Comparison of ENCODE assay signal across 8 cellular contexts in the genomic region with DNA sequence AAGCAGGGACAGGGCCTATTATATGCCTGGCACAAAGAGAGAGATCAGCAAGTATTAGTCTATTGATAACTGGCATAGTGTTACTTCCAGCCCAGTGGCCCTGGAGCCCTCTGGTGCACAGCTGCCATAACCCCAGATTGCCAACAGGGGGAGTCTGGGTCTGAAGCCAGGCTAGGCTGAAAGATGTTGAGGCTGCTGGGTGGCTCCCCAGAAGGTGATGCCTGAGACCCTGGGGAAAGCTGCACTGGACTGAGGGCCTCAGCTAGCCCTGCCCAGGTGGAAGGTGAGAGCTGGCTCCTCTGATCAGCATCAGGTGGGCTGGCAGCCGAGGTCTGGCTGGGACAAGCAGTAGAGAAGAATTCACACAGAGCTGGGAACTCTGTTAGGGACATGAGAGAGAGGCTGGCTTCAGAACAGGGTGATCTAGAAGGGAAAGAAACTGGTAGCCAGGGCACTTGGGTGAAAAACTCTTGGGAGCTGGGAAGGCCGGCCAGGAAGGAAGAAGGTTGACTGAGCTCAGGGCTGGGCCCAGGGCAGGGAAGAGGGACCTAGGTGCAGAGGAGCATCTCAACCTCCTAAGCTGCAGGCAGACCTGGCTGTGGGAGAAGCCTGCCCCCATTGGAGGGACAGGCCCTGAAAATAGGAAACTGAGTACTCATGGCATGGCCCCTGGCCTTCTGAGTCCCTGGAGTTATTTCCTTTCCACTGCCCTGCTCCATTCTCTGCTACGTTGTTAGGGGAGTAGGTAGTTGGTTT. TPM values are rescaled to one million over a fixed set of nuclear protein-coding genes. Genes with fewer than 3 reads are reported as not detected.
A peak's percentile ranks its signal among the peaks of the same experiment; 100 is the strongest.
DNase-seq lines count a peak whose midpoint lies in the region; ATAC-seq and TF ChIP-seq lines count a peak whose summit lies in the region.

No MANE protein-coding gene starts in this region.

- peaks cover 54% of the 10 kb centered on the region for H3K4me1 Mint-ChIP-seq in central memory CD8-positive, alpha-beta T cell
- H3K4me1 Mint-ChIP-seq in naive thymus-derived CD8-positive, alpha-beta T cell, result peaks cover 4 to 33% (median 10%) of the 10 kb centered on the region in 4 donors

- H3K4me1 ChIP-seq in IMR-90 (ENCODE audit: control insufficient read depth, insufficient read depth, low read length) (no peaks in the 10 kb centered on the region), tibial nerve (no peaks in the 10 kb centered on the region)

- peak overlapping the region; percentile 79 for H3K4me3 Mint-ChIP-seq in central memory CD8-positive, alpha-beta T cell
- H3K4me3 Mint-ChIP-seq in naive thymus-derived CD8-positive, alpha-beta T cell, result peak overlapping the region in 3 of 10 donors; percentile 1 to 86 (median 59)

- no peaks in the 10 kb centered on the region; the same call in 1 of the 2 replicates for H4K20me1 ChIP-seq in IMR-90 (ENCODE audit: insufficient read depth, low read length)

- H2AK9ac ChIP-seq in IMR-90 (replicated peaks; ENCODE audit: low read depth, low read length, poor library complexity), result no peak overlapping the region

- no peak overlapping the region for H2AK5ac ChIP-seq in IMR-90 (ENCODE audit: low read depth, low read length)

- DNase-seq in GM12865 (ENCODE audit: low read depth), result peak; percentile 76
- DNase-seq in IMR-90, result no peak
- DNase-seq in activated CD4-positive, CD25-positive, alpha-beta regulatory T cell treated with anti-CD3 and anti-CD28 coated beads, Interleukin-2, amount 50 U/mL, for 16 hours (ENCODE audit: low read depth, low spot score), result peak; percentile 18
- peak; percentile 57 to 59 for DNase-seq in central memory CD8-positive, alpha-beta T cell (ENCODE audit: low spot score in 2 of 2)
- peak in 9 of 10 donors; percentile 17 to 63 (median 44) for DNase-seq in naive thymus-derived CD8-positive, alpha-beta T cell
- DNase-seq in tibial nerve (ENCODE audit: low spot score in 2 of 2), result peak in 1 of 2 donors; percentile 14
- DNase-seq in NCI-H226, result no peak

- H3K4me3 ChIP-seq in GM12865 (ENCODE audit: low read depth, low read length), result no peak overlapping the region
- no peak overlapping the region for H3K4me3 ChIP-seq in IMR-90 (ENCODE audit: insufficient read depth, low read depth, low read length)
- no peak overlapping the region for H3K4me3 ChIP-seq in tibial nerve

- H4K5ac ChIP-seq in IMR-90 (ENCODE audit: low read depth, low read length), result no peak overlapping the region

- H3K56ac ChIP-seq in IMR-90 (ENCODE audit: extremely low read depth, insufficient read depth, low read length), result no peak overlapping the region

- TF ChIP-seq POLR2A in IMR-90 (IDR thresholded peaks at IDR 0.05; ENCODE audit: low read depth, low read length) (no peak), tibial nerve (IDR thresholded peaks at IDR 0.05) (no peak)

- no peaks in the 10 kb centered on the region for H3K79me1 ChIP-seq in IMR-90 (ENCODE audit: low read depth in 1 of 2, low read length in 2 of 2)

- H3K27me3 Mint-ChIP-seq in central memory CD8-positive, alpha-beta T cell, result peaks cover 5% of the 10 kb centered on the region
- H3K27me3 Mint-ChIP-seq in naive thymus-derived CD8-positive, alpha-beta T cell, result peaks cover 0 to 17% (median 5%) of the 10 kb centered on the region in 5 donors

- no peak; the same call in 1 of the 2 replicates for TF ChIP-seq RAD21 in IMR-90 (IDR thresholded peaks at IDR 0.05; ENCODE audit: low read length)

- POLR2A ChIA-PET in IMR-90 (lab: Charles Lee; ENCODE audit: unreplicated experiment), result no interaction called here
- POLR2A ChIA-PET in naive thymus-derived CD8-positive, alpha-beta T cell (lab: Charles Lee), result no interaction called here

- H2BK15ac ChIP-seq in IMR-90 (ENCODE audit: low read depth, low read length), result no peak overlapping the region

- H3K23ac ChIP-seq in IMR-90 (ENCODE audit: low read depth, low read length), result no peak overlapping the region

- in situ Hi-C loops in IMR-90 (cut with MboI; ENCODE audit: low sequenced_read_pairs), result no loop called here

- H4K91ac ChIP-seq in IMR-90 (ENCODE audit: insufficient read depth, low read depth, low read length), result no peak overlapping the region

- no peak overlapping the region for H3K4ac ChIP-seq in IMR-90 (ENCODE audit: low read depth, low read length)

- dilution Hi-C loops in IMR-90 (cut with HindIII; ENCODE audit: low sequenced_read_pairs, unreplicated experiment), result no loop called here

- no peak overlapping the region for H3K18ac ChIP-seq in IMR-90 (ENCODE audit: low read depth, low read length)

- no peak overlapping the region for H2AFZ ChIP-seq in IMR-90 (replicated peaks; ENCODE audit: low read length, poor library complexity)

- H4K8ac ChIP-seq in IMR-90 (ENCODE audit: low read depth in 2 of 2, low read length in 2 of 2), result no peak overlapping the region

- no peak overlapping the region for H2BK5ac ChIP-seq in IMR-90 (ENCODE audit: low read depth, low read length, poor library complexity, severe bottlenecking)

- no peaks in the 10 kb centered on the region for H3K9me1 ChIP-seq in IMR-90 (ENCODE audit: insufficient read depth, low read length)

- no peaks in the 10 kb centered on the region for H3K9me3 ChIP-seq in IMR-90 (ENCODE audit: control insufficient read depth, insufficient read depth, low read length)
- no peaks in the 10 kb centered on the region for H3K9me3 ChIP-seq in tibial nerve

- 29% methylated on average over 2 of the region's 3 CpGs; no CpG with 5 or more reads in 1 of the 2 experiments for WGBS in IMR-90 (ENCODE audit: extremely low coverage in 2 of 2, insufficient read length in 1 of 2), 2 experiments
- WGBS in tibial nerve, 2 donors, result 39 to 54% methylated on average over 3 of the region's 3 CpGs

- no peaks in the 10 kb centered on the region for H3K9me3 Mint-ChIP-seq in central memory CD8-positive, alpha-beta T cell
- no peaks in the 10 kb centered on the region for H3K9me3 Mint-ChIP-seq in naive thymus-derived CD8-positive, alpha-beta T cell

- peaks cover 6% of the 10 kb centered on the region for H3K36me3 Mint-ChIP-seq in central memory CD8-positive, alpha-beta T cell (ENCODE audit: insufficient read depth)
- no peaks in the 10 kb centered on the region for H3K36me3 Mint-ChIP-seq in naive thymus-derived CD8-positive, alpha-beta T cell

- H3K4me2 ChIP-seq in IMR-90 (ENCODE audit: low read depth, low read length), result no peak overlapping the region

- TF ChIP-seq EP300 in tibial nerve (IDR thresholded peaks at IDR 0.05), result no peak

- H3K9ac ChIP-seq in IMR-90 (ENCODE audit: low read depth, low read length), result no peak overlapping the region

- CTCF ChIA-PET in IMR-90 (lab: Yijun Ruan, JAX), result interaction anchor here (0.6 to 1.5 kb wide), 2 partner anchors 10 to 14 kb away, joined by 3 read pairs; no protein-coding TSS in a partner anchor

- no peak overlapping the region for H3K14ac ChIP-seq in IMR-90 (replicated peaks; ENCODE audit: low read depth, low read length)

- H3K27ac ChIP-seq in IMR-90 (ENCODE audit: insufficient read depth, low read length), result no peak overlapping the region
- no peak overlapping the region for H3K27ac ChIP-seq in tibial nerve

- no TSS peak for BruUV-seq in IMR-90 (replicated peaks; lab: Mats Ljungman, UMichigan)

- no peak overlapping the region for H2BK20ac ChIP-seq in IMR-90 (ENCODE audit: low read depth, low read length)

- peak overlapping the region; percentile 97 for H3K27ac Mint-ChIP-seq in central memory CD8-positive, alpha-beta T cell (ENCODE audit: low read depth)
- H3K27ac Mint-ChIP-seq in naive thymus-derived CD8-positive, alpha-beta T cell, result peak overlapping the region in 6 of 10 donors; percentile 6 to 94 (median 73)

- ATAC-seq in GM21576 (IDR thresholded peaks at IDR 0.05; ENCODE audit: unreplicated experiment) (peak; percentile 86), IMR-90 (ENCODE audit: low read depth) (peak; percentile 72)
- ATAC-seq in central memory CD8-positive, alpha-beta T cell (replicated peaks; ENCODE audit: extremely low read depth, poor library complexity, severe bottlenecking), result peak; percentile 37
- peak; percentile 58 to 75 for ATAC-seq in naive thymus-derived CD8-positive, alpha-beta T cell

- intact Hi-C loops in IMR-90 (cut with micrococcal nuclease), result no loop called here

- no peaks in the 10 kb centered on the region for H3K36me3 ChIP-seq in IMR-90 (ENCODE audit: control insufficient read depth, insufficient read depth, low read length)
- no peaks in the 10 kb centered on the region for H3K36me3 ChIP-seq in tibial nerve

- H3K27me3 ChIP-seq in IMR-90 (ENCODE audit: control insufficient read depth, insufficient read depth, low read length) (no peaks in the 10 kb centered on the region), tibial nerve (no peaks in the 10 kb centered on the region)

- no peak overlapping the region for H2BK120ac ChIP-seq in IMR-90 (ENCODE audit: low read depth, low read length)

- TF ChIP-seq CTCF in GM12865 (IDR thresholded peaks at IDR 0.05; ENCODE audit: insufficient read depth, low read depth, low read length, missing control alignments) (peak; percentile 97), IMR-90 (conservative IDR thresholded peaks at IDR 0.05; ENCODE audit: low read depth, low read length) (peak; percentile 45), tibial nerve (IDR thresholded peaks at IDR 0.05) (peak in 4 of 5 experiments; percentile 18 to 75 (median 34))

TF ChIP-seq in IMR-90, 13 proteins besides CTCF, POLR2A, EP300 and RAD21 (continues in another document):
- no peak for TF ChIP-seq SMC3 (IDR thresholded peaks at IDR 0.05; ENCODE audit: low read depth, low read length)
- no peak for TF ChIP-seq CHD1 (IDR thresholded peaks at IDR 0.05; ENCODE audit: low read depth, low read length)

RNA-seq across cellular contexts. Expression of a gene that starts 3.9 kb away (rescaled TPM):
- total RNA-seq in IMR-90 (2012; rRNA removed) (not detected in 2 replicates), tibial nerve (not detected)
- polyA plus RNA-seq in IMR-90 (2012; rRNA removed), result not detected in 2 replicates
- polyA plus RNA-seq in IMR-90 (2012; cell fraction: cytosol; rRNA removed), result not detected in 2 replicates
- not detected in 2 replicates for polyA plus RNA-seq in IMR-90 (2012; cell fraction: nucleus; rRNA removed; ENCODE audit: low replicate concordance)
- under 1 TPM in 1 of 2 experiments, not detected in 1; 0.65 TPM for total RNA-seq in naive thymus-derived CD8-positive, alpha-beta T cell
- 100 to 1,000 TPM in 1 of 3 donors, 10 to 100 TPM in 1, 1 to 10 TPM in 1; 8.5 to 452 (median 11.3) TPM for polyA plus RNA-seq in naive thymus-derived CD8-positive, alpha-beta T cell

RNA-seq across cellular contexts. Expression of a gene that starts 28.4 kb away (rescaled TPM):
- not detected in 2 replicates for total RNA-seq in IMR-90 (2012; rRNA removed)
- polyA plus RNA-seq in IMR-90 (2012; rRNA removed), result not detected in 2 replicates
- not detected in 2 replicates for polyA plus RNA-seq in IMR-90 (2012; cell fraction: cytosol; rRNA removed)
- polyA plus RNA-seq in IMR-90 (2012; cell fraction: nucleus; rRNA removed; ENCODE audit: low replicate concordance), result not detected in 2 replicates
- under 1 TPM; 0.41 to 0.49 TPM for total RNA-seq in naive thymus-derived CD8-positive, alpha-beta T cell
- 100 to 1,000 TPM in 1 of 3 donors, 1 to 10 TPM in 2; 2.8 to 161 (median 3.3) TPM for polyA plus RNA-seq in naive thymus-derived CD8-positive, alpha-beta T cell
- total RNA-seq in tibial nerve, result 1 to 10 TPM in 1 of 4 donors, not detected in 3; 4.8 TPM

RNA-seq across cellular contexts. Expression of a gene that starts 29.6 kb away (rescaled TPM):
- total RNA-seq in IMR-90 (2012; rRNA removed) (not detected in 2 replicates), tibial nerve (1 to 10 TPM in 3 of 4 donors, not detected in 1; 1.3 to 2.7 (median 2.5) TPM)
- polyA plus RNA-seq in IMR-90 (2012; rRNA removed), result not detected in 2 replicates
- not detected in 2 replicates for polyA plus RNA-seq in IMR-90 (2012; cell fraction: cytosol; rRNA removed)
- not detected in 2 replicates for polyA plus RNA-seq in IMR-90 (2012; cell fraction: nucleus; rRNA removed; ENCODE audit: low replicate concordance)
- total RNA-seq in naive thymus-derived CD8-positive, alpha-beta T cell, result not detected
- not detected for polyA plus RNA-seq in naive thymus-derived CD8-positive, alpha-beta T cell

Comparison
In these comparisons a context has a peak if more than half of its experiments do, and no peak if none do; other contexts are left out.
1. DNase-seq: peak in GM12865 (single experiment), activated CD4-positive, CD25-positive, alpha-beta regulatory T cell treated with anti-CD3 and anti-CD28 coated beads, Interleukin-2, amount 50 U/mL, for 16 hours (single experiment), central memory CD8-positive, alpha-beta T cell (2 of 2) and naive thymus-derived CD8-positive, alpha-beta T cell (9 of 10); none in IMR-90 (single experiment) and NCI-H226 (single experiment).
2. CTCF ChIP-seq: peak in every context shown above with its lines; median percentile 97 in GM12865; 45 in IMR-90; 34 in tibial nerve.
3. Peak in every context shown above with its lines, with median percentiles within 50 percentile points of each other: ATAC-seq.